ENCODE assay signal across 15 cellular contexts in the genomic region with DNA sequence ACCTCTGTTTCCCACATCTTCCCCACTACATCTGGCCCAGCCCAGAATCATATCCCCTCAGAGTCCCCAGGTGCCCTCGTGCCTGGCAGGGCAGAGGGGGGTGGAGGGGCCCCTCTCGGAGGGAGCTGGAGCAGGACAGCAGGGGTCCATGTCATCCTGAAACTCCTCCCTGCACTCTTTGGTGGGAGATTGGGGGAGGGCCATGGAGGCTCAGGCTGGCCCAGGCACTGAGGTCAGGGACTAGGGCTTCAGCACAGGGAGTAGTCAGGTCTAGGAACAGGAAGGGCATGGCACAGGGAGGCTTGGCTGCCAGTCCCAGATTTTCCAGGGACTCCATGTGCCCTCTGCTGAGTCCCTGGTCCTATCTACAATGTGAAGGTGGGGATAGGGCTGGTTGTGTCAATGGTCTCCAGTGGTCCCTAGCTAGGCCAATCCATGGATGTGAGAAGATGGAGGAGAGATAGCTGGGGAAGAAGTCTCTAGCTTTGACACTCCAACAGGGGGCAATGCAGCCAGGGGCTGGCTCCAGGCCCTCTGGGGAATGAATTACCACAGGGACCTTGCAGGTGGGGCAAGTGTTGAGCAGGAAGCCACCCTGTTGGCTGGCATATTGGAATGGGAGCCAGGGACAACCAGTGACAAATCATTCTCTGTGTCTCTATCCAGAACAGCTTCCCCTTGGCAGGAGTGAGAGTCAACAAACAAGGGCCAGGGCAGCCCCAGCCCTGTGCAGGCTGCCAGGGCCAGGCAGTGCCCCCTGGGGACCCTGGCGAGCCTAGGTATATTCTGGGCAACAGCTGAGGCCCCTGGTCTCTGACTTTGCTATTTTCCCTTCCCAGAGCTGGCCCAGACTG.
"Had no signal": no experiment of that assay in that cellular context is flagged by ENCODE, and none has a peak within 500 bp of the region (broad histone marks: within the 10 kb centered on the region; RNA-seq: fewer than 3 reads in every experiment).

No MANE protein-coding gene starts in this region.

- DNase-seq: activated CD4-positive, alpha-beta T cell treated with anti-CD3 and anti-CD28 coated beads for 4 hours; activated CD8-positive, alpha-beta memory T cell treated with anti-CD3 and anti-CD28 coated beads, Interleukin-2, amount 50 U/mL, for 4 hours; activated CD8-positive, alpha-beta T cell treated with anti-CD3 and anti-CD28 coated beads, Interleukin-2, amount 10 ng/mL, durations not matched to agents 7 days and 5 days; activated gamma-delta T cell; activated T-cell treated with anti-CD3 and anti-CD28 coated beads, Interleukin-2, amount 50 U/mL, for 72 hours; amniotic stem cell; cortex of kidney; effector CD4-positive, alpha-beta T cell; foreskin melanocyte; occipital lobe; T-helper 2 cell; trophoblast cell had no signal

- H3K36me3 ChIP-seq: suprapubic skin had no signal

- H3K27ac ChIP-seq: suprapubic skin had no signal

- ATAC-seq: activated CD8-positive, alpha-beta T cell treated with anti-CD3 and anti-CD28 coated beads, Interleukin-2, amount 10 ng/mL, durations not matched to agents 7 days and 5 days; activated T-cell treated with anti-CD3 and anti-CD28 coated beads, Interleukin-2, amount 50 U/mL, for 72 hours; sciatic nerve; WTC11 had no signal

- H3K9me3 ChIP-seq: suprapubic skin had no signal

- H3K27me3 ChIP-seq: suprapubic skin had no signal

- H3K4me3 ChIP-seq: suprapubic skin had no signal

- H3K4me1 ChIP-seq: suprapubic skin had no signal
